Comparison of ENCODE assay signal across 19 cellular contexts in the genomic region with DNA sequence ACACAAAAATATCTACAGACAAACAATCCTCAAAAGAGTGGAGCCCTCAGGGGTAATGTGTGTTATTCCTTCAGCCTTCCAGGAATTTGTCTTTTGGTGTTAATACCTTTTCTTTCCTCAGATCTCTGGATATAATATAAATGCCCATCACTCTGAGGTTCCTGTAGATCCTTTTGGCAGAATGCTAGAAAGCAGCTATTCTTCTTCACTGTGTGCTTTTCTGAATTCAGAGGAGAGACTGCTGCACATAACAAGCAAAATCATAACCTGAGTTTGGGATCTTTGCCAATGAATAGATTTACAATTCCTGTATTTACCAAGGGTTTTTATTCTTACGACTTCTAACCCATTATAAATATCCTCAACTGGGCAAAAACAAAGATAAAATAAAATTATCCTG. TPM values are rescaled to one million over a fixed set of nuclear protein-coding genes. Genes with fewer than 3 reads are reported as not detected.
A peak's percentile ranks its signal among the peaks of the same experiment; 100 is the strongest.
DNase-seq lines count a peak whose midpoint lies in the region; ATAC-seq and TF ChIP-seq lines count a peak whose summit lies in the region.
"Had no signal": no experiment of that assay in that cellular context is flagged by ENCODE, and none has a peak within 500 bp of the region (broad histone marks: within the 10 kb centered on the region; RNA-seq: fewer than 3 reads in every experiment).

No MANE protein-coding gene starts in this region.

- TF ChIP-seq CTCF in neural cell (IDR thresholded peaks at IDR 0.05; ENCODE audit: poor library complexity, severe bottlenecking) (no peak), heart left ventricle (IDR thresholded peaks at IDR 0.05) (no peak)

- DNase-seq in NCI-H1105 treated with DMSO at 0.1 percent for 48 hours (lab: John Stamatoyannopoulos, UW) (peak; percentile 6), NCI-H1105 (lab: John Stamatoyannopoulos, UW) (no peak), heart left ventricle (no peak), head of caudate nucleus (no peak), hepatic stellate cell (ENCODE audit: low spot score) (no peak)
- DNase-seq: BE2C; CD8-positive, alpha-beta memory T cell; DMS79 treated with DMSO at 0.1 percent for 48 hours; NCI-H1930; NCI-H2107; NCI-H526; PC-9; SJCRH30 had no signal

- H3K79me2 ChIP-seq in neural cell (replicated peaks; ENCODE audit: insufficient read depth, low read length) = peaks cover 100% of the 10 kb centered on the region

- H3K36me3 ChIP-seq in neural cell (ENCODE audit: insufficient read depth, low read length) (no peaks in the 10 kb centered on the region), heart left ventricle (peaks cover 0 to 82% (median 47%) of the 10 kb centered on the region in 9 donors)
- H3K36me3 ChIP-seq: SJCRH30 had no signal

- H4K20me1 ChIP-seq in neural cell (ENCODE audit: insufficient read depth) = peaks cover 44% of the 10 kb centered on the region

- H3K27ac ChIP-seq in cingulate gyrus (ENCODE audit: low read depth, low read length) (peak overlapping the region; percentile 57), neural cell (ENCODE audit: low read length) (peak overlapping the region; percentile 80), heart left ventricle (no peak overlapping the region)
- H3K27ac ChIP-seq: 22Rv1, PC-9 had no signal

- no peak for TF ChIP-seq EP300 in neural cell (conservative IDR thresholded peaks at IDR 0.05; ENCODE audit: poor library complexity, severe bottlenecking)

- intact Hi-C loops in heart left ventricle (cut with DNase I) (no loop called here), head of caudate nucleus (cut with DNase I) (no loop called here)

- H3K4me3 ChIP-seq in neural cell (ENCODE audit: low read length) = no peak overlapping the region
- H3K4me3 ChIP-seq in heart left ventricle = no peak overlapping the region
- H3K4me3 ChIP-seq: PC-9, SJCRH30 had no signal

- no peak overlapping the region for H3K4me2 ChIP-seq in neural cell (ENCODE audit: low read length)
- H3K4me2 ChIP-seq: PC-9 had no signal

- H3K9me3 ChIP-seq in neural cell (ENCODE audit: low read length) (no peaks in the 10 kb centered on the region), heart left ventricle (no peaks in the 10 kb centered on the region)
- H3K9me3 ChIP-seq: BE2C, SJCRH30 had no signal

- 71 to 91% (median 84%) methylated on average over 1 of the region's 1 CpG for WGBS in heart left ventricle, 4 donors

- H3K4me1 ChIP-seq in heart left ventricle = peaks cover 0 to 46% (median 4%) of the 10 kb centered on the region in 12 donors

- no peaks in the 10 kb centered on the region for H3K27me3 ChIP-seq in neural cell (ENCODE audit: insufficient read depth, low read depth, low read length)
- H3K27me3 ChIP-seq in heart left ventricle = no peaks in the 10 kb centered on the region
- H3K27me3 ChIP-seq: BE2C, SJCRH30 had no signal

- H2AFZ ChIP-seq in neural cell (ENCODE audit: low read depth, low read length) = no peak overlapping the region
- H2AFZ ChIP-seq: PC-9 had no signal

- TF ChIP-seq POLR2A in heart left ventricle (IDR thresholded peaks at IDR 0.05) = no peak

- no peaks in the 10 kb centered on the region for H3K9me2 ChIP-seq in neural cell (ENCODE audit: insufficient read depth, low read length)

- no peaks in the 10 kb centered on the region for H3F3A ChIP-seq in neural cell (ENCODE audit: insufficient read depth, low read length, poor library complexity, severe bottlenecking)

- H3K9ac ChIP-seq in neural cell (ENCODE audit: low read length) = no peak overlapping the region

- TF ChIP-seq RAD21 in neural cell (conservative IDR thresholded peaks at IDR 0.05) = no peak

- no peak for ATAC-seq in heart left ventricle
- ATAC-seq: HCT116, Right ventricle myocardium inferior had no signal

TF ChIP-seq in neural cell, 6 proteins besides CTCF, POLR2A, EP300 and RAD21:
- TF ChIP-seq TAF1 (IDR thresholded peaks at IDR 0.05; ENCODE audit: low read depth) = no peak
- no peak for TF ChIP-seq REST (IDR thresholded peaks at IDR 0.05; ENCODE audit: borderline replicate concordance)
- no peak for TF ChIP-seq MXI1 (conservative IDR thresholded peaks at IDR 0.05; ENCODE audit: poor library complexity, severe bottlenecking)
- TF ChIP-seq POLR2AphosphoS5 (IDR thresholded peaks at IDR 0.05) = no peak
- TF ChIP-seq SMC3 (conservative IDR thresholded peaks at IDR 0.05; ENCODE audit: poor library complexity) = no peak
- no peak for TF ChIP-seq EZH2 (IDR thresholded peaks at IDR 0.05; ENCODE audit: borderline replicate concordance, insufficient read depth, low read length, poor library complexity, severe bottlenecking)

RNA-seq across cellular contexts. Expression of gene KLF7, which starts 57.3 kb away (rescaled TPM):
- polyA plus RNA-seq in neural cell (28.1 and 31.5 TPM in 2 replicates), heart left ventricle (10 to 100 TPM in 1 of 2 donors, 1 to 10 TPM in 1; 5.0 to 11.7 TPM)
- polyA minus RNA-seq in neural cell = 102 and 141 TPM in 2 replicates
- 10 to 100 TPM; 23.9 to 49.8 (median 27.3) TPM for total RNA-seq in heart left ventricle
- total RNA-seq: HT-29 had no signal

Comparison
In these comparisons a context has a peak if more than half of its experiments do, and no peak if none do; other contexts are left out.
1. H3K27ac ChIP-seq: peak in cingulate gyrus (single experiment) and neural cell (single experiment); none in heart left ventricle (0 of 12).